Comparison of ENCODE assay signal across 6 cellular contexts in genomic region chr19:58326501-58326913, GRCh38. TPM values are rescaled to one million over a fixed set of nuclear protein-coding genes. Genes with fewer than 3 reads are reported as not detected.
DNase-seq lines count a peak whose midpoint lies in the region; ATAC-seq and TF ChIP-seq lines count a peak whose summit lies in the region.

No MANE protein-coding gene starts in this region.

- H3K9me3 ChIP-seq in duodenal mucosa (ENCODE audit: control insufficient read depth in 1 of 2, low read length in 2 of 2) (no peaks in the 10 kb centered on the region), psoas muscle (no peaks in the 10 kb centered on the region)

- DNase-seq in psoas muscle = no peak
- DNase-seq in NCI-H2196 treated with DMSO at 0.1 percent for 48 hours (lab: John Stamatoyannopoulos, UW; ENCODE audit: unreplicated experiment) = no peak
- DNase-seq in HuH-7.5 (ENCODE audit: low spot score) = no peak

- ATAC-seq in HG02884 (IDR thresholded peaks at IDR 0.05; ENCODE audit: unreplicated experiment) = peak; percentile 21
- peak in 1 of 4 donors; percentile 15 for ATAC-seq in psoas muscle
- no peak for ATAC-seq in GM21381 (IDR thresholded peaks at IDR 0.05; ENCODE audit: unreplicated experiment)

- peak overlapping the region; percentile 93 to 99 for H3K4me3 ChIP-seq in duodenal mucosa (ENCODE audit: low read depth in 1 of 2, low read length in 2 of 2)
- H3K4me3 ChIP-seq in psoas muscle = peak overlapping the region; percentile 95

- no peak for TF ChIP-seq CTCF in psoas muscle (IDR thresholded peaks at IDR 0.05)

- WGBS in psoas muscle, 3 donors = 1 to 8% (median 4%) methylated on average over 9 of the region's 9 CpGs

- peak overlapping the region; percentile 79 for H3K27ac ChIP-seq in duodenal mucosa (ENCODE audit: low read depth, low read length)
- peak overlapping the region; percentile 99 for H3K27ac ChIP-seq in psoas muscle

- peaks cover 19 to 23% of the 10 kb centered on the region in 2 donors for H3K4me1 ChIP-seq in duodenal mucosa (ENCODE audit: control insufficient read depth in 1 of 2, insufficient read depth in 2 of 2, low read length in 2 of 2)
- peaks cover 24% of the 10 kb centered on the region for H3K4me1 ChIP-seq in psoas muscle

- intact Hi-C loops in psoas muscle (cut with DNase I) = loop anchor here (5.0 kb wide), 2 partner anchors 36 to 126 kb away; partner anchors contain the start of genes ZNF324B (in 1 of the 2) and ZNF497 (in 1 of the 2)

- H3K27me3 ChIP-seq in duodenal mucosa (ENCODE audit: control insufficient read depth in 1 of 2, insufficient read depth in 2 of 2, low read length in 2 of 2) (no peaks in the 10 kb centered on the region), psoas muscle (ENCODE audit: insufficient read depth in 3 of 3, low read length in 2 of 3) (no peaks in the 10 kb centered on the region)

- H3K9ac ChIP-seq in duodenal mucosa (ENCODE audit: low read depth in 1 of 2, low read length in 2 of 2) = peak overlapping the region; percentile 80 to 83

- H3K36me3 ChIP-seq in duodenal mucosa (ENCODE audit: control insufficient read depth in 1 of 2, insufficient read depth in 2 of 2, low read length in 2 of 2) (peaks cover 0 to 10% of the 10 kb centered on the region in 2 donors), psoas muscle (ENCODE audit: insufficient read depth in 1 of 2, low read depth in 1 of 2) (peaks cover 0 to 12% of the 10 kb centered on the region in 2 donors)

RNA-seq across cellular contexts. Expression of gene ZSCAN22, which starts 0.3 kb away (rescaled TPM):
- 1 to 10 TPM; 2.0 to 3.1 (median 2.4) TPM for total RNA-seq in psoas muscle
- polyA plus RNA-seq in psoas muscle = 1 to 10 TPM; 1.1 to 1.8 (median 1.8) TPM

RNA-seq across cellular contexts. Expression of gene ERVK3-1, which starts 21.3 kb away (rescaled TPM):
- 10 to 100 TPM; 13.9 to 33.3 (median 16.4) TPM for total RNA-seq in psoas muscle
- polyA plus RNA-seq in psoas muscle = 10 to 100 TPM; 29.5 to 81.0 (median 77.4) TPM

RNA-seq across cellular contexts. Expression of gene A1BG, which starts 26.8 kb away (rescaled TPM):
- total RNA-seq in psoas muscle = 1 to 10 TPM; 1.6 to 5.4 (median 3.8) TPM
- 10 to 100 TPM in 2 of 3 donors, 1 to 10 TPM in 1; 5.2 to 12.0 (median 10.0) TPM for polyA plus RNA-seq in psoas muscle

RNA-seq across cellular contexts. Expression of gene ZNF497, which starts 36.0 kb away (rescaled TPM):
- under 1 TPM; 0.08 to 0.30 (median 0.18) TPM for total RNA-seq in psoas muscle
- under 1 TPM; 0.13 to 0.43 (median 0.30) TPM for polyA plus RNA-seq in psoas muscle

RNA-seq across cellular contexts. Expression of gene ZNF8, which starts 47.8 kb away (rescaled TPM):
- 1 to 10 TPM; 1.5 to 2.5 (median 2.0) TPM for total RNA-seq in psoas muscle
- polyA plus RNA-seq in psoas muscle = 1 to 10 TPM in 1 of 3 donors, under 1 TPM in 2; 0.35 to 1.3 (median 0.86) TPM
